In the genomic region with DNA sequence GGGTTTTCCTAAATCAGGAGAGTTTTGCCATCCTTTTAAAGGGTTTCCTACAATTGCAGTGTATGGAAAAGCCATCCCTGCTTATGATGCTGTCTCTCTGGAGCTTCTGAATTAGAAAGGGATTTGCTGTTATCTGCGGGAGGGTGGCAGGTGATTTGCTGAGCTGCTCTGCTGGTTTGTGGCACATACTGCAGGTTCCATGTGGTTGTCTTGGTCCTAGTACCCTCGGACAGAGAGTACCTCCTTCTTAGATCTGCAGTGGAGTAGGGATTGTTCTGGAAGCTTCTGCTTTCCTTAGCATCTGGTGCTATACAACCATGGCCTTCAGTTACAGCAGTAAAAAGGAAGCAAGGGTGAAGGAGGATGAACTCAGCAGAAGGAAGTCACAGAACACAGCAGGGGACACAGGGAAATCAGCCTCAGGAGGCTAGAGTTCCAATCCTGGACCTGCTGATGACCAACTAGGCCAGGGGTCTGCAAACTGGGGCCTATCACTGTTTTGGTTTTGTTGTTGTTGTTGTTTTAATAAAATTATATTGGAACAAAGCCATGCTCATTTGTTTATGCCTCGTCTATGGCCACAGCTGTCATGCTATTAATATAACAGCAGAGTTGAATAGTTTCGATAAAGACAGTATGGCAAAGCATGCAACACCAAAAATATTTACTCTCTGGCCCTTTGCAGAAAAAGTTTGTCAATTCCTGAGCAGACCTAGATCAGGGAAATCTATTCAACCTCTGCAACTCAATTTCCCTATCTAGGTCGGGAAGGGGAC, we compare ENCODE assay signal across 1 cellular context.
TF ChIP-seq lines count a peak whose summit lies in the region.

No MANE protein-coding gene starts in this region.

TF ChIP-seq in GM12878, 131 proteins besides CTCF, POLR2A, EP300 and RAD21:
- TF ChIP-seq, protein P1, sequence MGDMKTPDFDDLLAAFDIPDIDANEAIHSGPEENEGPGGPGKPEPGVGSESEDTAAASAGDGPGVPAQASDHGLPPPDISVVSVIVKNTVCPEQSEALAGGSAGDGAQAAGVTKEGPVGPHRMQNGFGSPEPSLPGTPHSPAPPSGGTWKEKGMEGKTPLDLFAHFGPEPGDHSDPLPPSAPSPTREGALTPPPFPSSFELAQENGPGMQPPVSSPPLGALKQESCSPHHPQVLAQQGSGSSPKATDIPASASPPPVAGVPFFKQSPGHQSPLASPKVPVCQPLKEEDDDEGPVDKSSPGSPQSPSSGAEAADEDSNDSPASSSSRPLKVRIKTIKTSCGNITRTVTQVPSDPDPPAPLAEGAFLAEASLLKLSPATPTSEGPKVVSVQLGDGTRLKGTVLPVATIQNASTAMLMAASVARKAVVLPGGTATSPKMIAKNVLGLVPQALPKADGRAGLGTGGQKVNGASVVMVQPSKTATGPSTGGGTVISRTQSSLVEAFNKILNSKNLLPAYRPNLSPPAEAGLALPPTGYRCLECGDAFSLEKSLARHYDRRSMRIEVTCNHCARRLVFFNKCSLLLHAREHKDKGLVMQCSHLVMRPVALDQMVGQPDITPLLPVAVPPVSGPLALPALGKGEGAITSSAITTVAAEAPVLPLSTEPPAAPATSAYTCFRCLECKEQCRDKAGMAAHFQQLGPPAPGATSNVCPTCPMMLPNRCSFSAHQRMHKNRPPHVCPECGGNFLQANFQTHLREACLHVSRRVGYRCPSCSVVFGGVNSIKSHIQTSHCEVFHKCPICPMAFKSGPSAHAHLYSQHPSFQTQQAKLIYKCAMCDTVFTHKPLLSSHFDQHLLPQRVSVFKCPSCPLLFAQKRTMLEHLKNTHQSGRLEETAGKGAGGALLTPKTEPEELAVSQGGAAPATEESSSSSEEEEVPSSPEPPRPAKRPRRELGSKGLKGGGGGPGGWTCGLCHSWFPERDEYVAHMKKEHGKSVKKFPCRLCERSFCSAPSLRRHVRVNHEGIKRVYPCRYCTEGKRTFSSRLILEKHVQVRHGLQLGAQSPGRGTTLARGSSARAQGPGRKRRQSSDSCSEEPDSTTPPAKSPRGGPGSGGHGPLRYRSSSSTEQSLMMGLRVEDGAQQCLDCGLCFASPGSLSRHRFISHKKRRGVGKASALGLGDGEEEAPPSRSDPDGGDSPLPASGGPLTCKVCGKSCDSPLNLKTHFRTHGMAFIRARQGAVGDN (IDR thresholded peaks at IDR 0.05) = peak; percentile 34; the same call in 1 of the 2 replicates
- TF ChIP-seq RUNX3 (IDR thresholded peaks at IDR 0.05; ENCODE audit: low read length) (peak; percentile 40), MEF2B (IDR thresholded peaks at IDR 0.05; ENCODE audit: partially characterized antibody, poor library complexity, severe bottlenecking) (peak; percentile 10), MTA3 (IDR thresholded peaks at IDR 0.05; ENCODE audit: borderline replicate concordance, low read length) (peak; percentile 63; the same call in 1 of the 2 replicates), MEF2A (IDR thresholded peaks at IDR 0.05; ENCODE audit: insufficient read depth, low read depth, low read length) (0 out of 2 replicates have a peak, but pooled peaks have one; percentile 64), NFIC (IDR thresholded peaks at IDR 0.05; ENCODE audit: low read depth, low read length) (0 out of 2 replicates have a peak, but pooled peaks have one; percentile 44), HDAC2 (IDR thresholded peaks at IDR 0.05) (no peak), CREB1 (IDR thresholded peaks at IDR 0.05; ENCODE audit: low read depth) (0 out of 2 replicates have a peak, but pooled peaks have one; percentile 9)
- TF ChIP-seq, protein P2, sequence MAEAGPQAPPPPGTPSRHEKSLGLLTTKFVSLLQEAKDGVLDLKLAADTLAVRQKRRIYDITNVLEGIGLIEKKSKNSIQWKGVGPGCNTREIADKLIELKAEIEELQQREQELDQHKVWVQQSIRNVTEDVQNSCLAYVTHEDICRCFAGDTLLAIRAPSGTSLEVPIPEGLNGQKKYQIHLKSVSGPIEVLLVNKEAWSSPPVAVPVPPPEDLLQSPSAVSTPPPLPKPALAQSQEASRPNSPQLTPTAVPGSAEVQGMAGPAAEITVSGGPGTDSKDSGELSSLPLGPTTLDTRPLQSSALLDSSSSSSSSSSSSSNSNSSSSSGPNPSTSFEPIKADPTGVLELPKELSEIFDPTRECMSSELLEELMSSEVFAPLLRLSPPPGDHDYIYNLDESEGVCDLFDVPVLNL (IDR thresholded peaks at IDR 0.05; ENCODE audit: low read depth, low read length) = no peak
TF ChIP-seq in GM12878: peak in this region for 7.
